8 cellular contexts compared by ENCODE assay signal in genomic region chr2:30230855-30231725, GRCh38. TPM values are rescaled to one million over a fixed set of nuclear protein-coding genes. Genes with fewer than 3 reads are reported as not detected.
DNase-seq lines count a peak whose midpoint lies in the region; ATAC-seq and TF ChIP-seq lines count a peak whose summit lies in the region.

TSS of gene LBH (plus strand) at chr2:30231534. CDS start at chr2:30231739, 205 bp downstream.

- peak; percentile 48 for ATAC-seq in GM19463 (IDR thresholded peaks at IDR 0.05; ENCODE audit: unreplicated experiment)
- ATAC-seq in gastroesophageal sphincter: peak; percentile 90

- H3K36me3 ChIP-seq in HUES6 (ENCODE audit: control insufficient read depth, insufficient read depth, low read length) (peaks cover 4% of the 10 kb centered on the region), SJSA1 (peaks cover 37% of the 10 kb centered on the region), gastroesophageal sphincter (peaks cover 0 to 16% of the 10 kb centered on the region in 2 donors), neutrophil (no peaks in the 10 kb centered on the region)

- H3K27me3 ChIP-seq in HUES6 (ENCODE audit: control insufficient read depth, insufficient read depth, low read length) (peaks cover 39% of the 10 kb centered on the region), SJSA1 (replicated peaks) (no peaks in the 10 kb centered on the region), gastroesophageal sphincter (no peaks in the 10 kb centered on the region), neutrophil (peaks cover 68% of the 10 kb centered on the region)

- no peaks in the 10 kb centered on the region for H3K9me3 ChIP-seq in HUES6 (ENCODE audit: control insufficient read depth, insufficient read depth, low read depth, low read length)
- H3K9me3 ChIP-seq in SJSA1 (replicated peaks): no peaks in the 10 kb centered on the region
- no peaks in the 10 kb centered on the region for H3K9me3 ChIP-seq in gastroesophageal sphincter
- H3K9me3 ChIP-seq in neutrophil: no peaks in the 10 kb centered on the region

- TF ChIP-seq POLR2A in gastroesophageal sphincter (IDR thresholded peaks at IDR 0.05): peak; percentile 99 to 100

- TF ChIP-seq CTCF in gastroesophageal sphincter (IDR thresholded peaks at IDR 0.05) (peak in 2 of 4 experiments; percentile 10 to 15), neutrophil (IDR thresholded peaks at IDR 0.05) (no peak)

- H3K4me1 ChIP-seq in HUES6 (ENCODE audit: control insufficient read depth, insufficient read depth, low read length) (peaks cover 33% of the 10 kb centered on the region), SJSA1 (replicated peaks) (peaks cover 45% of the 10 kb centered on the region), gastroesophageal sphincter (peaks cover 0 to 55% (median 12%) of the 10 kb centered on the region in 3 donors), neutrophil (ENCODE audit: control insufficient read depth in 1 of 2, insufficient read depth in 1 of 2, low read depth in 1 of 2, low read length in 1 of 2) (peaks cover 15 to 22% of the 10 kb centered on the region in 2 experiments)

- peak within 1 kb of the TSS; percentile 82 for H3K9ac ChIP-seq in HUES6 (ENCODE audit: low read length)

- no peak for TF ChIP-seq EP300 in gastroesophageal sphincter (IDR thresholded peaks at IDR 0.05)

- H3K27ac ChIP-seq in HUES6 (ENCODE audit: low read depth, low read length) (peak within 1 kb of the TSS; percentile 80; the same call in 1 of the 2 replicates), SJSA1 (peak within 1 kb of the TSS; percentile 45), gastroesophageal sphincter (peak within 1 kb of the TSS; percentile 82 to 94 (median 91)), neutrophil (peak within 1 kb of the TSS; percentile 39), substantia nigra (ENCODE audit: low read depth, low read length, poor library complexity, severe bottlenecking) (peak within 1 kb of the TSS; percentile 42)

- DNase-seq in CD1c-positive myeloid dendritic cell (ENCODE audit: extremely low spot score): peak; percentile 91
- DNase-seq in SJSA1 (ENCODE audit: low read depth in 1 of 2, low spot score in 2 of 2): peak; percentile 89 to 99
- DNase-seq in activated naive CD4-positive, alpha-beta T cell (lab: John Stamatoyannopoulos, UW): peak; percentile 88 to 92 (median 90)
- DNase-seq in substantia nigra (lab: John Stamatoyannopoulos, UW): peak in 44 of 49 donors; percentile 11 to 87 (median 56)

- WGBS in gastroesophageal sphincter (ENCODE audit: low coverage in 1 of 2), 2 donors: 2% methylated on average over 10 of the region's 95 CpGs; no CpG with 5 or more reads in 1 of the 2 donors

- H3K4me3 ChIP-seq in HUES6 (ENCODE audit: low read depth, low read length) (peak within 1 kb of the TSS; percentile 90), SJSA1 (peak within 1 kb of the TSS; percentile 78), gastroesophageal sphincter (peak within 1 kb of the TSS; percentile 62 to 93), neutrophil (ENCODE audit: low read depth in 1 of 2, low read length in 1 of 2) (peak within 1 kb of the TSS; percentile 72 to 93)

RNA-seq across cellular contexts. Expression of gene LBH, which starts in this region (rescaled TPM):
- 163 and 186 TPM in 2 replicates for total RNA-seq in SJSA1 (2014; rRNA removed; shearing (Covaris generic))
- 100 to 1,000 TPM in 3 of 4 donors, 10 to 100 TPM in 1; 62.3 to 509 (median 348) TPM for total RNA-seq in gastroesophageal sphincter

Comparison
In these comparisons a context has a peak if more than half of its experiments do, and no peak if none do; other contexts are left out.
1. Peak in every context shown above with its lines: DNase-seq, ATAC-seq, H3K4me3 ChIP-seq and H3K27ac ChIP-seq.
2. H3K27ac ChIP-seq: peak in every context shown above with its lines; median percentile 91 in gastroesophageal sphincter; 80 in HUES6; 45 in SJSA1; 42 in substantia nigra; 39 in neutrophil.